28 cellular contexts compared by ENCODE assay signal in genomic region chr5:9861664-9862256, GRCh38.
DNase-seq lines count a peak whose midpoint lies in the region; TF ChIP-seq lines count a peak whose summit lies in the region.
"Had no signal": no experiment of that assay in that cellular context is flagged by ENCODE, and none has a peak within 500 bp of the region (broad histone marks: within the 10 kb centered on the region; RNA-seq: fewer than 3 reads in every experiment).

No MANE protein-coding gene starts in this region.

- H3K4me2 ChIP-seq in parathyroid adenoma (ENCODE audit: low read length) (no peak overlapping the region), PC-9 (no peak overlapping the region)

- intact Hi-C loops in esophagus muscularis mucosa (cut with DNase I): no loop called here
- intact Hi-C loops in posterior vena cava (cut with DNase I): loop anchor here in 1 of 2 donors (5.0 kb wide), 1 partner anchor 471 kb away; no protein-coding TSS in a partner anchor
- intact Hi-C loops in PC-9 (cut with micrococcal nuclease; ENCODE audit: unreplicated experiment): no loop called here

- TF ChIP-seq POLR2A in esophagus muscularis mucosa (IDR thresholded peaks at IDR 0.05; ENCODE audit: low read depth): no peak

- no peak for TF ChIP-seq CTCF in AG10803 (conservative IDR thresholded peaks at IDR 0.05; ENCODE audit: low read length)
- no peak for TF ChIP-seq CTCF in HFFc6 (IDR thresholded peaks at IDR 0.05)
- no peak for TF ChIP-seq CTCF in esophagus muscularis mucosa (IDR thresholded peaks at IDR 0.05)
- no peak for TF ChIP-seq CTCF in parathyroid adenoma (IDR thresholded peaks at IDR 0.05)
- TF ChIP-seq CTCF in PC-9 (conservative IDR thresholded peaks at IDR 0.05): no peak

- BruUV-seq in PC-9 (replicated peaks; lab: Mats Ljungman, UMichigan): no TSS peak

- H3K9ac ChIP-seq in parathyroid adenoma: no peak overlapping the region

- H2AFZ ChIP-seq in parathyroid adenoma (peak overlapping the region; percentile 75), PC-9 (no peak overlapping the region)

- no peaks in the 10 kb centered on the region for H4K20me1 ChIP-seq in PC-9 (ENCODE audit: insufficient read depth)

- H3K9me3 Mint-ChIP-seq in HFFc6: peaks cover 30% of the 10 kb centered on the region

- H3K27me3 ChIP-seq in esophagus muscularis mucosa (peaks cover 0 to 7% (median 0%) of the 10 kb centered on the region in 4 donors), parathyroid adenoma (ENCODE audit: control insufficient read depth, insufficient read depth, low read length) (no peaks in the 10 kb centered on the region), PC-9 (ENCODE audit: insufficient read depth, low read depth) (no peaks in the 10 kb centered on the region)
- H3K27me3 ChIP-seq: adrenal gland, neutrophil, stomach, upper lobe of left lung had no signal

- H3F3A ChIP-seq in PC-9 (ENCODE audit: insufficient read depth, low read depth): no peaks in the 10 kb centered on the region

- H3K4me3 ChIP-seq in AG10803 (ENCODE audit: low read length) (no peak overlapping the region), esophagus muscularis mucosa (no peak overlapping the region), parathyroid adenoma (ENCODE audit: low read depth, low read length) (no peak overlapping the region), PC-9 (no peak overlapping the region)
- H3K4me3 ChIP-seq: adrenal gland, GM12878, stomach, upper lobe of left lung had no signal

- no peak overlapping the region; the same call in 1 of the 2 replicates for H3K27ac Mint-ChIP-seq in HFFc6
- H3K27ac Mint-ChIP-seq: activated T-cell treated with anti-CD3 and anti-CD28 coated beads, Interleukin-2, amount 50 U/mL, for 24 hours; CD4-positive, alpha-beta memory T cell; dendritic cell treated with granulocyte-macrophage colony-stimulating factor and Interleukin-4, amounts not matched to agents 40 ng/mL and 50 ng/mL, for 4 days had no signal

- H3K79me2 ChIP-seq in parathyroid adenoma: no peaks in the 10 kb centered on the region
- no peaks in the 10 kb centered on the region for H3K79me2 ChIP-seq in PC-9 (ENCODE audit: low read depth)

- no peak for TF ChIP-seq EP300 in esophagus muscularis mucosa (IDR thresholded peaks at IDR 0.05)

- H3K27me3 Mint-ChIP-seq in HFFc6 (ENCODE audit: insufficient read depth): peaks cover 3% of the 10 kb centered on the region; the same call in 1 of the 2 replicates
- H3K27me3 Mint-ChIP-seq: activated T-cell treated with anti-CD3 and anti-CD28 coated beads, Interleukin-2, amount 50 U/mL, for 24 hours; CD4-positive, alpha-beta memory T cell; dendritic cell treated with granulocyte-macrophage colony-stimulating factor and Interleukin-4, amounts not matched to agents 40 ng/mL and 50 ng/mL, for 4 days had no signal

- H3K9me2 ChIP-seq in PC-9 (ENCODE audit: insufficient read depth): no peaks in the 10 kb centered on the region

- H3K9me3 ChIP-seq in esophagus muscularis mucosa (peaks cover 0 to 35% (median 12%) of the 10 kb centered on the region in 4 donors), parathyroid adenoma (ENCODE audit: control insufficient read depth, low read length) (no peaks in the 10 kb centered on the region), PC-9 (ENCODE audit: insufficient read depth, low read depth) (peaks cover 13% of the 10 kb centered on the region)
- H3K9me3 ChIP-seq: neutrophil had no signal

- CTCF ChIA-PET in PC-9 (lab: Charles Lee): no interaction called here

- H3K36me3 Mint-ChIP-seq in HFFc6 (ENCODE audit: low read depth): peaks cover 23% of the 10 kb centered on the region

- WGBS in esophagus muscularis mucosa: 49% methylated on average over 8 of the region's 8 CpGs

- no peaks in the 10 kb centered on the region for H3K36me3 ChIP-seq in esophagus muscularis mucosa
- no peaks in the 10 kb centered on the region for H3K36me3 ChIP-seq in parathyroid adenoma (ENCODE audit: control insufficient read depth, insufficient read depth, low read length)
- H3K36me3 ChIP-seq in PC-9 (ENCODE audit: low read depth): no peaks in the 10 kb centered on the region
- H3K36me3 ChIP-seq: adrenal gland, neutrophil, stomach, upper lobe of left lung had no signal

- H3K4me3 Mint-ChIP-seq in HFFc6: 0 out of 2 replicates have a peak overlapping the region, but pooled peaks have one; percentile 20
- H3K4me3 Mint-ChIP-seq: activated T-cell treated with anti-CD3 and anti-CD28 coated beads, Interleukin-2, amount 50 U/mL, for 24 hours; CD4-positive, alpha-beta memory T cell; dendritic cell treated with granulocyte-macrophage colony-stimulating factor and Interleukin-4, amounts not matched to agents 40 ng/mL and 50 ng/mL, for 4 days had no signal

- H3K27ac ChIP-seq in esophagus muscularis mucosa (replicated peaks in 1 of 4): no peak overlapping the region
- peak overlapping the region; percentile 31 for H3K27ac ChIP-seq in parathyroid adenoma
- H3K27ac ChIP-seq in PC-9: no peak overlapping the region
- H3K27ac ChIP-seq: adrenal gland, neutrophil, stomach, upper lobe of left lung had no signal

- H3K4me1 Mint-ChIP-seq in HFFc6 (ENCODE audit: low read depth): peaks cover 23% of the 10 kb centered on the region
- H3K4me1 Mint-ChIP-seq: CD4-positive, alpha-beta memory T cell had no signal

- no peaks in the 10 kb centered on the region for H3K4me1 ChIP-seq in esophagus muscularis mucosa
- peaks cover 20% of the 10 kb centered on the region for H3K4me1 ChIP-seq in parathyroid adenoma
- H3K4me1 ChIP-seq in PC-9 (replicated peaks; ENCODE audit: insufficient read depth): no peaks in the 10 kb centered on the region
- H3K4me1 ChIP-seq: adrenal gland, stomach, upper lobe of left lung had no signal

- POLR2A ChIA-PET in PC-9 (lab: Charles Lee; ENCODE audit: unreplicated experiment): no interaction called here

- DNase-seq in AG10803 (ENCODE audit: low read depth) (peak; percentile 74), HFFc6 (peak; percentile 54), esophagus muscularis mucosa (ENCODE audit: extremely low spot score) (peak; percentile 84), posterior vena cava (ENCODE audit: low spot score) (no peak), PC-9 (no peak), T-helper 9 cell (no peak), SIG-M5 treated with dmso at 0.1 percent for 504 hours (lab: John Stamatoyannopoulos, UW; ENCODE audit: unreplicated experiment) (no peak)
- DNase-seq: ACHN; activated CD8-positive, alpha-beta memory T cell treated with anti-CD3 and anti-CD28 coated beads for 24 hours; activated T-cell treated with anti-CD3 and anti-CD28 coated beads, Interleukin-2, amount 50 U/mL, for 24 hours; CD4-positive, alpha-beta memory T cell; DMS153; foreskin melanocyte; kidney; mammary epithelial cell; NCI-H1092; NCI-H2029; NCI-H2227 treated with DMSO at 0.1 percent for 48 hours; NCI-H748 treated with DMSO at 0.1 percent for 48 hours; retina; stimulated activated CD4-positive, alpha-beta T cell treated with anti-CD3 and anti-CD28 coated beads, Interleukin-4, amount 100 ng/mL, for 4 hours; stomach; upper lobe of left lung had no signal

Comparison
In these comparisons a context has a peak if more than half of its experiments do, and no peak if none do; other contexts are left out.
1. DNase-seq: peak in AG10803 (single experiment), HFFc6 (single experiment) and esophagus muscularis mucosa (single experiment); none in posterior vena cava (single experiment), PC-9 (0 of 2), T-helper 9 cell (single experiment) and SIG-M5 treated with dmso at 0.1 percent for 504 hours (single experiment).